Comparison of ENCODE assay signal across 14 cellular contexts in genomic region chr5:124871299-124871698, GRCh38.
DNase-seq lines count a peak whose midpoint lies in the region; ATAC-seq and TF ChIP-seq lines count a peak whose summit lies in the region.
"Had no signal": no experiment of that assay in that cellular context is flagged by ENCODE, and none has a peak within 500 bp of the region (broad histone marks: within the 10 kb centered on the region; RNA-seq: fewer than 3 reads in every experiment).

No MANE protein-coding gene starts in this region.

- no peaks in the 10 kb centered on the region for H3K36me3 Mint-ChIP-seq in brain
- no peaks in the 10 kb centered on the region for H3K36me3 Mint-ChIP-seq in HFFc6 (ENCODE audit: low read depth)
- no peaks in the 10 kb centered on the region for H3K36me3 Mint-ChIP-seq in activated T-cell treated with anti-CD3 and anti-CD28 coated beads, Interleukin-2, amount 50 U/mL, for 4 hours (ENCODE audit: insufficient read depth)
- H3K36me3 Mint-ChIP-seq: activated naive CD8-positive, alpha-beta T cell; stimulated activated memory B cell treated with anti-CD40 and anti-IgM and Interleukin-4, amounts not matched to agents 10 μg/mL and 1 μg/mL and 100 μg/mL, for 72 hours had no signal

- no peak for ATAC-seq in HG03039 (IDR thresholded peaks at IDR 0.05; ENCODE audit: unreplicated experiment)
- no peak for ATAC-seq in activated T-cell treated with anti-CD3 and anti-CD28 coated beads, Interleukin-2, amount 50 U/mL, for 4 hours
- ATAC-seq: stimulated activated memory B cell treated with anti-CD40 and anti-IgM and Interleukin-4, amounts not matched to agents 10 μg/mL and 1 μg/mL and 100 μg/mL, for 72 hours had no signal

- peak overlapping the region in 1 of 5 experiments; percentile 33 for H3K4me3 Mint-ChIP-seq in brain
- no peak overlapping the region for H3K4me3 Mint-ChIP-seq in HFFc6
- H3K4me3 Mint-ChIP-seq in activated T-cell treated with anti-CD3 and anti-CD28 coated beads, Interleukin-2, amount 50 U/mL, for 4 hours, result no peak overlapping the region
- H3K4me3 Mint-ChIP-seq: activated naive CD8-positive, alpha-beta T cell; stimulated activated memory B cell treated with anti-CD40 and anti-IgM and Interleukin-4, amounts not matched to agents 10 μg/mL and 1 μg/mL and 100 μg/mL, for 72 hours; T-helper 1 cell treated with Interleukin-12 subunit alpha and Interleukin-12 subunit beta and Interleukin-4 antibody, amounts not matched to agents 30 μg/mL and 1 μg/mL, for 36 hours had no signal

- peak overlapping the region; percentile 20 to 78 (median 66) for H3K27ac Mint-ChIP-seq in brain
- H3K27ac Mint-ChIP-seq in HFFc6, result no peak overlapping the region
- H3K27ac Mint-ChIP-seq: activated naive CD8-positive, alpha-beta T cell; stimulated activated memory B cell treated with anti-CD40 and anti-IgM and Interleukin-4, amounts not matched to agents 10 μg/mL and 1 μg/mL and 100 μg/mL, for 72 hours; T-helper 1 cell treated with Interleukin-12 subunit alpha and Interleukin-12 subunit beta and Interleukin-4 antibody, amounts not matched to agents 30 μg/mL and 1 μg/mL, for 36 hours had no signal

- H3K4me1 Mint-ChIP-seq in brain (peaks cover 83% of the 10 kb centered on the region), HFFc6 (ENCODE audit: low read depth) (peaks cover 7% of the 10 kb centered on the region; the same call in 1 of the 2 replicates)
- H3K4me1 Mint-ChIP-seq in activated T-cell treated with anti-CD3 and anti-CD28 coated beads, Interleukin-2, amount 50 U/mL, for 4 hours (ENCODE audit: low read depth), result peaks cover 5% of the 10 kb centered on the region
- H3K4me1 Mint-ChIP-seq: stimulated activated memory B cell treated with anti-CD40 and anti-IgM and Interleukin-4, amounts not matched to agents 10 μg/mL and 1 μg/mL and 100 μg/mL, for 72 hours had no signal

- no peak for TF ChIP-seq CTCF in brain (conservative IDR thresholded peaks at IDR 0.05)
- TF ChIP-seq CTCF in HFFc6 (IDR thresholded peaks at IDR 0.05), result no peak

- H3K27me3 Mint-ChIP-seq in brain (peaks cover 4% of the 10 kb centered on the region), HFFc6 (ENCODE audit: insufficient read depth) (peaks cover 3% of the 10 kb centered on the region; the same call in 1 of the 2 replicates)
- H3K27me3 Mint-ChIP-seq in activated T-cell treated with anti-CD3 and anti-CD28 coated beads, Interleukin-2, amount 50 U/mL, for 4 hours (ENCODE audit: low read depth), result no peaks in the 10 kb centered on the region
- H3K27me3 Mint-ChIP-seq: activated naive CD8-positive, alpha-beta T cell; stimulated activated memory B cell treated with anti-CD40 and anti-IgM and Interleukin-4, amounts not matched to agents 10 μg/mL and 1 μg/mL and 100 μg/mL, for 72 hours had no signal

- H3K9me3 Mint-ChIP-seq in brain (peaks cover 0 to 7% (median 3%) of the 10 kb centered on the region in 5 experiments), HFFc6 (no peaks in the 10 kb centered on the region)
- peaks cover 6% of the 10 kb centered on the region for H3K9me3 Mint-ChIP-seq in activated T-cell treated with anti-CD3 and anti-CD28 coated beads, Interleukin-2, amount 50 U/mL, for 4 hours
- H3K9me3 Mint-ChIP-seq: stimulated activated memory B cell treated with anti-CD40 and anti-IgM and Interleukin-4, amounts not matched to agents 10 μg/mL and 1 μg/mL and 100 μg/mL, for 72 hours; T-helper 1 cell treated with Interleukin-12 subunit alpha and Interleukin-12 subunit beta and Interleukin-4 antibody, amounts not matched to agents 30 μg/mL and 1 μg/mL, for 36 hours had no signal

- DNase-seq in EH (ENCODE audit: low read depth), result peak; percentile 35
- peak; percentile 48 for DNase-seq in NCI-H1694 (lab: John Stamatoyannopoulos, UW)
- peak; percentile 57 for DNase-seq in medulla oblongata (ENCODE audit: extremely low spot score)
- no peak for DNase-seq in HuH-7 (ENCODE audit: low spot score)
- no peak for DNase-seq in HFFc6
- no peak for DNase-seq in activated T-cell treated with anti-CD3 and anti-CD28 coated beads, Interleukin-2, amount 50 U/mL, for 4 hours
- DNase-seq: activated CD4-positive, alpha-beta T cell treated with anti-CD3 and anti-CD28 coated beads for 1 hour; midbrain; NCI-H774 had no signal

Comparison
In these comparisons a context has a peak if more than half of its experiments do, and no peak if none do; other contexts are left out.
1. DNase-seq: peak in EH (single experiment), NCI-H1694 (single experiment) and medulla oblongata (single experiment); none in HuH-7 (single experiment), HFFc6 (single experiment) and activated T-cell treated with anti-CD3 and anti-CD28 coated beads, Interleukin-2, amount 50 U/mL, for 4 hours (single experiment).